24 cellular contexts compared by ENCODE assay signal in genomic region chrX:15160558-15160957, GRCh38.
DNase-seq lines count a peak whose midpoint lies in the region; ATAC-seq, FAIRE-seq and TF ChIP-seq lines count a peak whose summit lies in the region.
"Had no signal": no experiment of that assay in that cellular context is flagged by ENCODE, and none has a peak within 500 bp of the region (broad histone marks: within the 10 kb centered on the region; RNA-seq: fewer than 3 reads in every experiment).

No MANE protein-coding gene starts in this region.

- no peak for FAIRE-seq in frontal cortex (lab: Jason Lieb, UNC)
- FAIRE-seq: urothelium cell line had no signal

- peak; percentile 44 for DNase-seq in NCI-H2171 treated with DMSO at 0.1 percent for 48 hours (lab: John Stamatoyannopoulos, UW)
- no peak for DNase-seq in NCI-H2171 (lab: John Stamatoyannopoulos, UW)
- DNase-seq in renal cortical epithelial cell (ENCODE audit: low read depth) = peak; percentile 17
- DNase-seq in H4 (ENCODE audit: low spot score) = no peak
- no peak for DNase-seq in frontal cortex (ENCODE audit: low spot score in 2 of 2)
- no peak for DNase-seq in erythroblast (lab: John Stamatoyannopoulos, UW)
- DNase-seq: activated CD4-positive, alpha-beta T cell treated with anti-CD3 and anti-CD28 coated beads, Interleukin-2, amount 10 ng/mL, durations not matched to agents 7 days and 5 days; activated CD8-positive, alpha-beta memory T cell treated with anti-CD3 and anti-CD28 coated beads, Interleukin-2, amount 50 U/mL, for 4 hours; activated naive CD8-positive, alpha-beta T cell treated with anti-CD3 and anti-CD28 coated beads, Interleukin-2, amount 10 ng/mL, durations not matched to agents 7 days and 5 days; Caco-2; colonic mucosa; KBM-7; left colon; naive thymus-derived CD8-positive, alpha-beta T cell; NCI-H187 treated with DMSO at 0.1 percent for 48 hours; NCI-H446; ovary; Peyer's patch; right lobe of liver; T-helper 17 cell had no signal

- TF ChIP-seq POLR2A in erythroblast (IDR thresholded peaks at IDR 0.05; ENCODE audit: low read length) = no peak

- ATAC-seq in HG02759 (IDR thresholded peaks at IDR 0.05; ENCODE audit: unreplicated experiment) (peak; percentile 57), HG03460 (IDR thresholded peaks at IDR 0.05; ENCODE audit: unreplicated experiment) (peak; percentile 52)
- ATAC-seq: GM23338; left colon; naive thymus-derived CD8-positive, alpha-beta T cell; right lobe of liver; T-helper 17 cell had no signal

Comparison
In these comparisons a context has a peak if more than half of its experiments do, and no peak if none do; other contexts are left out.
1. DNase-seq: peak in NCI-H2171 treated with DMSO at 0.1 percent for 48 hours (single experiment) and renal cortical epithelial cell (single experiment); none in NCI-H2171 (single experiment), H4 (single experiment), frontal cortex (0 of 2) and erythroblast (0 of 2).